Comparison of ENCODE assay signal across 19 cellular contexts in the genomic region with DNA sequence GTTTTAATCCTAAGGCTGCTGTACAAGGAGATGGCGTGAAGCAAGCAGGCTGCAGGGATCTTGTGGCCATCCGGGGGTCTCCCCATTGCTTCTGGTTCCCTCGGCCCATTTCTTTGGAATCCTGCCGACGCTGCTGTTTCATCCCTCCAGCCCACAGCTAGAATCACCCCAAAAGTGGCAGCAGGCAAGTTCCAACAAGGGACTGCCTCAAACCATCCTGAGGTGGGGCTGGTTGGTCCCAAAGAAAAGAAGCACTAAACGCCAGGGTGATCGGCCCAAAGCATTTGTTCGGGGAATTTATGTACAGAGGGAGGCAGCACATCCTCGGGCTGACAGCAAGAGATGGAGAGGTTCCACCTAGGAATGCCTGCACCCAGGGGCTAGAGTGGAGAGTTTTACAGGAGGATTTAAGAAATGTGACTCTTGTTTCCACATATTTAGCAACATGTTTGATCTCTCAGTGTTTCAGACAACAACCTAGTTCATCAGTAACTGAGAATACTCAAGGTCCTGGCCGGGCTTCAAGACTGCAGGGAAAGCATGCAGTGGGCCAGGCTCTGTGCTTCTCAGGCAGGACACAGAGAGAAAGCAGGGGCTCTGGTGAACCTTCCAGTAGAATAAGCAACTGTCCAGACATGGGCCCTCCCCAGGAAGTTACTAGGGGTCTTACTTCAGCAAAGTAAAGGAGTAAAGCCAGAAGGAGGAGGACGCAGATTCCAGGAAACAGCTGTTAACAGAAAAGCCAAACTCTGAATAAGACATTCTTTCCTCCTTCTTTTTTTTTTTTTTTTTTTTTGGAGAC. TPM values are rescaled to one million over a fixed set of nuclear protein-coding genes. Genes with fewer than 3 reads are reported as not detected.
DNase-seq lines count a peak whose midpoint lies in the region; ATAC-seq and TF ChIP-seq lines count a peak whose summit lies in the region.
"Had no signal": no experiment of that assay in that cellular context is flagged by ENCODE, and none has a peak within 500 bp of the region (broad histone marks: within the 10 kb centered on the region; RNA-seq: fewer than 3 reads in every experiment).

No MANE protein-coding gene starts in this region.

- TF ChIP-seq CTCF in RWPE1 (conservative IDR thresholded peaks at IDR 0.05; ENCODE audit: low read depth) (no peak), fibroblast of mammary gland (conservative IDR thresholded peaks at IDR 0.05; ENCODE audit: control insufficient read depth, insufficient read depth, low read depth, low read length) (no peak), ovary (IDR thresholded peaks at IDR 0.05) (no peak)

- peak; percentile 47 for DNase-seq in GM03348 (ENCODE audit: low spot score)
- no peak for DNase-seq in RWPE1 (ENCODE audit: low spot score)
- DNase-seq in fibroblast of mammary gland (ENCODE audit: low read depth) = peak; percentile 24
- DNase-seq in ovary = peak in 3 of 5 donors; percentile 62 to 76 (median 70)
- DNase-seq in HCEC 1CT = no peak
- no peak for DNase-seq in DMS153 (lab: John Stamatoyannopoulos, UW)
- DNase-seq in sciatic nerve (ENCODE audit: low spot score) = no peak
- DNase-seq: activated naive CD8-positive, alpha-beta T cell treated with anti-CD3 and anti-CD28 coated beads for 36 hours; activated T-cell treated with anti-CD3 and anti-CD28 coated beads for 4 hours; central memory CD4-positive, alpha-beta T cell; DMS79; foreskin melanocyte; MG63; NCI-H2029 treated with DMSO at 0.1 percent for 48 hours; NCI-H510A treated with DMSO at 0.1 percent for 48 hours; SHP77 treated with DMSO at 0.1 percent for 48 hours; stimulated activated CD4-positive, alpha-beta T cell treated with anti-CD3 and anti-CD28 coated beads, Interleukin-2, amount 100 ng/mL, for 48 hours had no signal

- TF ChIP-seq POLR2A in ovary (IDR thresholded peaks at IDR 0.05) = no peak

- H3K36me3 ChIP-seq in ovary = no peaks in the 10 kb centered on the region
- H3K36me3 ChIP-seq: BE2C, right lobe of liver had no signal

- H3K27ac ChIP-seq in RWPE1 (0 out of 2 replicates have a peak overlapping the region, but pooled peaks have one; percentile 2), ovary (peak overlapping the region in 1 of 2 donors; percentile 48)
- H3K27ac ChIP-seq: right lobe of liver had no signal

- no peak overlapping the region for H3K4me3 ChIP-seq in fibroblast of mammary gland (ENCODE audit: control insufficient read depth, low read depth, low read length)
- no peak overlapping the region for H3K4me3 ChIP-seq in ovary
- H3K4me3 ChIP-seq: MG63, right lobe of liver had no signal

- intact Hi-C loops in ovary (cut with DNase I) = no loop called here
- intact Hi-C loops in sciatic nerve (cut with DNase I) = no loop called here

- WGBS in ovary, 3 donors = 23 to 47% (median 24%) methylated on average over 11 of the region's 11 CpGs

- ATAC-seq in sciatic nerve = no peak
- ATAC-seq: right lobe of liver had no signal

- CTCF ChIA-PET in RWPE1 (lab: Yijun Ruan, JAX) = no interaction called here

- TF ChIP-seq EP300 in ovary (IDR thresholded peaks at IDR 0.05) = no peak

- POLR2A ChIA-PET in RWPE1 (lab: Yijun Ruan, JAX; ENCODE audit: low non-redundant PET) = interaction anchor here (0.6 kb wide), 1 partner anchor 13 kb away, joined by 11 read pairs; no protein-coding TSS in a partner anchor

- no peaks in the 10 kb centered on the region for H3K27me3 ChIP-seq in ovary
- H3K27me3 ChIP-seq: BE2C, MG63, right lobe of liver had no signal

- H3K9me3 ChIP-seq in ovary = no peaks in the 10 kb centered on the region
- H3K9me3 ChIP-seq: BE2C, MG63, right lobe of liver had no signal

- H3K4me1 ChIP-seq in ovary (ENCODE audit: insufficient read depth) = peaks cover 9% of the 10 kb centered on the region

RNA-seq across cellular contexts. Expression of a gene that starts 4.3 kb away (rescaled TPM):
- total RNA-seq in ovary = 100 to 1,000 TPM in 2 of 7 donors, 10 to 100 TPM in 5; 68.8 to 110 (median 81.6) TPM
- 10 to 100 TPM in 1 of 2 donors, 1 to 10 TPM in 1; 1.8 to 71.1 TPM for polyA plus RNA-seq in ovary
- total RNA-seq in sciatic nerve = 68.4 TPM

RNA-seq across cellular contexts. Expression of a gene that starts 11.1 kb away (rescaled TPM):
- 1 to 10 TPM in 5 of 7 donors, under 1 TPM in 2; 0.33 to 3.2 (median 2.0) TPM for total RNA-seq in ovary
- polyA plus RNA-seq in ovary = 1 to 10 TPM in 1 of 2 donors, not detected in 1; 1.5 TPM
- 2.4 TPM for total RNA-seq in sciatic nerve

RNA-seq across cellular contexts. Expression of a gene that starts 21.0 kb away (rescaled TPM):
- 100 to 1,000 TPM in 3 of 7 donors, 10 to 100 TPM in 4; 25.4 to 128 (median 84.8) TPM for total RNA-seq in ovary
- 10 to 100 TPM in 1 of 2 donors, under 1 TPM in 1; 0.88 to 32.9 TPM for polyA plus RNA-seq in ovary
- 5.4 TPM for total RNA-seq in sciatic nerve

RNA-seq across cellular contexts. Expression of a gene that starts 36.3 kb away (rescaled TPM):
- total RNA-seq in ovary (100 to 1,000 TPM in 6 of 7 donors, 10 to 100 TPM in 1; 91.9 to 119 (median 113) TPM), sciatic nerve (78.5 TPM)
- polyA plus RNA-seq in ovary = 100 to 1,000 TPM in 1 of 2 donors, 10 to 100 TPM in 1; 72.3 to 107 TPM

RNA-seq across cellular contexts. Expression of a gene that starts 47.8 kb away (rescaled TPM):
- total RNA-seq in ovary = 10 to 100 TPM; 12.8 to 28.0 (median 21.3) TPM
- 10 to 100 TPM; 30.1 to 34.5 TPM for polyA plus RNA-seq in ovary
- total RNA-seq in sciatic nerve = 27.9 TPM

Comparison
In these comparisons a context has a peak if more than half of its experiments do, and no peak if none do; other contexts are left out.
1. DNase-seq: peak in GM03348 (single experiment), fibroblast of mammary gland (single experiment) and ovary (3 of 5); none in RWPE1 (single experiment), HCEC 1CT (single experiment), DMS153 (single experiment) and sciatic nerve (single experiment).